ENCODE assay signal across 13 cellular contexts in the genomic region with DNA sequence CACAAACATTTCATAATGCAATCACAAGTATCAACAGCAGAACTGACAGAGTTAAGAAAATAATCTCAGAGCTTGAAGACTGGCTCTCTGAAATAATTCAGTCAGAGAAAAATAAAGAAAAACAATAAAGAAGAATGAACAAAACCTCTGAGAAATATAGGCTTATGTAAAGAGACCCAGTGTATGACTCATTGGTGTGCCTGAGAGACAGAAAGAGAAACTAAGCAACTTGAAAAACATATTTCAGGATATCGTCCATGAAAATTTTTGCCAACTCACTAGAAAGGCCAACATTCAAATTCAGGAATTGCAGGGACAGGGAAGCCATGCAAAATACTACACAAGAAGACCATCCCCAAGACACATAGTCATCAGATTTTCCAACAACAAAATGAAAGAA. TPM values are rescaled to one million over a fixed set of nuclear protein-coding genes. Genes with fewer than 3 reads are reported as not detected.
DNase-seq lines count a peak whose midpoint lies in the region; ATAC-seq and TF ChIP-seq lines count a peak whose summit lies in the region.
"Had no signal": no experiment of that assay in that cellular context is flagged by ENCODE, and none has a peak within 500 bp of the region (broad histone marks: within the 10 kb centered on the region; RNA-seq: fewer than 3 reads in every experiment).

No MANE protein-coding gene starts in this region.

- ATAC-seq in right cardiac atrium = no peak

- no peaks in the 10 kb centered on the region for H3K9me3 Mint-ChIP-seq in Calu3 (ENCODE audit: low read depth, unreplicated experiment)
- no peaks in the 10 kb centered on the region for H3K9me3 Mint-ChIP-seq in activated T-helper 1 cell treated with anti-CD3 and anti-CD28 coated beads, Interleukin-12 subunit alpha, Interleukin-12 subunit beta, Interleukin-2, Interleukin-4 antibody, amounts not matched to agents 30 ng/mL and 10 ng/mL and 1 ng/mL, durations not matched to agents 14 hours and 24 hours and 36 hours

- peak overlapping the region; percentile 32 for H2AFZ ChIP-seq in hepatocyte

- H3K79me2 ChIP-seq in hepatocyte = no peaks in the 10 kb centered on the region

- DNase-seq in Calu3 = no peak
- peak; percentile 62 for DNase-seq in HT1080 (ENCODE audit: low read depth)
- no peak for DNase-seq in activated T-helper 1 cell treated with anti-CD3 and anti-CD28 coated beads, Interleukin-12 subunit alpha, Interleukin-12 subunit beta, Interleukin-2, Interleukin-4 antibody, amounts not matched to agents 30 ng/mL and 10 ng/mL and 1 ng/mL, durations not matched to agents 14 hours and 24 hours and 36 hours (ENCODE audit: low spot score)
- DNase-seq in hepatocyte (ENCODE audit: low spot score) = no peak
- DNase-seq in right cardiac atrium = no peak
- no peak for DNase-seq in cerebellar cortex (ENCODE audit: low spot score)
- no peak for DNase-seq in stomach
- no peak for DNase-seq in tibial artery
- DNase-seq: kidney, NCI-H1417 had no signal

- no peak for TF ChIP-seq EP300 in stomach (IDR thresholded peaks at IDR 0.05)

- no TSS peak for BruUV-seq in Calu3 (replicated peaks; lab: Mats Ljungman, UMichigan)

- H3K36me3 ChIP-seq in hepatocyte (replicated peaks; ENCODE audit: insufficient read depth, low read depth) (no peaks in the 10 kb centered on the region), stomach (no peaks in the 10 kb centered on the region), tibial artery (no peaks in the 10 kb centered on the region)

- H3K36me3 Mint-ChIP-seq in Calu3 (ENCODE audit: insufficient read depth, unreplicated experiment) = no peaks in the 10 kb centered on the region
- H3K36me3 Mint-ChIP-seq in activated T-helper 1 cell treated with anti-CD3 and anti-CD28 coated beads, Interleukin-12 subunit alpha, Interleukin-12 subunit beta, Interleukin-2, Interleukin-4 antibody, amounts not matched to agents 30 ng/mL and 10 ng/mL and 1 ng/mL, durations not matched to agents 14 hours and 24 hours and 36 hours (ENCODE audit: low read depth) = peaks cover 2% of the 10 kb centered on the region

- TF ChIP-seq CTCF in Calu3 (IDR thresholded peaks at IDR 0.05; ENCODE audit: unreplicated experiment) = no peak
- no peak for TF ChIP-seq CTCF in hepatocyte (IDR thresholded peaks at IDR 0.05; ENCODE audit: poor library complexity)
- no peak for TF ChIP-seq CTCF in stomach (IDR thresholded peaks at IDR 0.05)
- no peak for TF ChIP-seq CTCF in tibial artery (IDR thresholded peaks at IDR 0.05)

- no peaks in the 10 kb centered on the region for H4K20me1 ChIP-seq in hepatocyte (ENCODE audit: insufficient read depth, poor library complexity, severe bottlenecking)

- peaks cover 15% of the 10 kb centered on the region for H3K27me3 Mint-ChIP-seq in Calu3 (ENCODE audit: unreplicated experiment)
- peaks cover 7% of the 10 kb centered on the region for H3K27me3 Mint-ChIP-seq in activated T-helper 1 cell treated with anti-CD3 and anti-CD28 coated beads, Interleukin-12 subunit alpha, Interleukin-12 subunit beta, Interleukin-2, Interleukin-4 antibody, amounts not matched to agents 30 ng/mL and 10 ng/mL and 1 ng/mL, durations not matched to agents 14 hours and 24 hours and 36 hours (ENCODE audit: insufficient read depth)

- intact Hi-C loops in Calu3 (cut with micrococcal nuclease; ENCODE audit: unreplicated experiment) = no loop called here
- intact Hi-C loops in activated T-helper 1 cell treated with anti-CD3 and anti-CD28 coated beads, Interleukin-12 subunit alpha, Interleukin-12 subunit beta, Interleukin-2, Interleukin-4 antibody, amounts not matched to agents 30 ng/mL and 10 ng/mL and 1 ng/mL, durations not matched to agents 14 hours and 24 hours and 36 hours (cut with micrococcal nuclease) = no loop called here
- intact Hi-C loops in right cardiac atrium (cut with DNase I) = no loop called here
- intact Hi-C loops in stomach (cut with DNase I; ENCODE audit: low total_unique reads) = no loop called here
- intact Hi-C loops in tibial artery (cut with DNase I; ENCODE audit: low total_unique reads) = no loop called here

- H3K4me2 ChIP-seq in hepatocyte = no peak overlapping the region

- no peak for TF ChIP-seq POLR2A in stomach (IDR thresholded peaks at IDR 0.05)

- WGBS in hepatocyte (ENCODE audit: low lambda C conversion rate, missing lambda C conversion rate) = 87% methylated on average over 1 of the region's 1 CpG
- WGBS in right cardiac atrium = 59% methylated on average over 1 of the region's 1 CpG
- 47 to 71% (median 59%) methylated on average over 1 of the region's 1 CpG for WGBS in stomach, 5 donors

- H3K27ac ChIP-seq in hepatocyte (peak overlapping the region; percentile 7), right cardiac atrium (ENCODE audit: low read length) (no peak overlapping the region), stomach (no peak overlapping the region), tibial artery (no peak overlapping the region)
- H3K27ac ChIP-seq: epithelial cell of prostate had no signal

- H3K4me3 ChIP-seq in hepatocyte = no peak overlapping the region
- H3K4me3 ChIP-seq in right cardiac atrium (ENCODE audit: low read length) = no peak overlapping the region
- H3K4me3 ChIP-seq in stomach = no peak overlapping the region
- H3K4me3 ChIP-seq in tibial artery = no peak overlapping the region
- H3K4me3 ChIP-seq: skin epidermis had no signal

- H3K4me1 Mint-ChIP-seq in Calu3 (ENCODE audit: low read depth, unreplicated experiment) = peaks cover 26% of the 10 kb centered on the region
- peaks cover 16% of the 10 kb centered on the region for H3K4me1 Mint-ChIP-seq in activated T-helper 1 cell treated with anti-CD3 and anti-CD28 coated beads, Interleukin-12 subunit alpha, Interleukin-12 subunit beta, Interleukin-2, Interleukin-4 antibody, amounts not matched to agents 30 ng/mL and 10 ng/mL and 1 ng/mL, durations not matched to agents 14 hours and 24 hours and 36 hours (ENCODE audit: low read depth)
- H3K4me1 Mint-ChIP-seq: nephron had no signal

- no peaks in the 10 kb centered on the region for H3K9me2 ChIP-seq in hepatocyte (replicated peaks; ENCODE audit: insufficient read depth)

- H3K27me3 ChIP-seq in hepatocyte (no peaks in the 10 kb centered on the region), right cardiac atrium (ENCODE audit: control insufficient read depth, insufficient read depth) (no peaks in the 10 kb centered on the region), stomach (peaks cover 0 to 3% (median 0%) of the 10 kb centered on the region in 3 donors), tibial artery (no peaks in the 10 kb centered on the region)

- H3K27ac Mint-ChIP-seq in Calu3 (ENCODE audit: unreplicated experiment) = peak overlapping the region; percentile 53
- H3K27ac Mint-ChIP-seq in activated T-helper 1 cell treated with anti-CD3 and anti-CD28 coated beads, Interleukin-12 subunit alpha, Interleukin-12 subunit beta, Interleukin-2, Interleukin-4 antibody, amounts not matched to agents 30 ng/mL and 10 ng/mL and 1 ng/mL, durations not matched to agents 14 hours and 24 hours and 36 hours = peak overlapping the region; percentile 82
- H3K27ac Mint-ChIP-seq: nephron had no signal

- H3K4me3 Mint-ChIP-seq in Calu3 (ENCODE audit: low read depth, unreplicated experiment) = peak overlapping the region; percentile 48
- H3K4me3 Mint-ChIP-seq in activated T-helper 1 cell treated with anti-CD3 and anti-CD28 coated beads, Interleukin-12 subunit alpha, Interleukin-12 subunit beta, Interleukin-2, Interleukin-4 antibody, amounts not matched to agents 30 ng/mL and 10 ng/mL and 1 ng/mL, durations not matched to agents 14 hours and 24 hours and 36 hours = peak overlapping the region; percentile 81
- H3K4me3 Mint-ChIP-seq: nephron had no signal

- H3K9me3 ChIP-seq in hepatocyte (ENCODE audit: low read depth) (no peaks in the 10 kb centered on the region), right cardiac atrium (ENCODE audit: control insufficient read depth, low read length) (no peaks in the 10 kb centered on the region), stomach (no peaks in the 10 kb centered on the region), tibial artery (no peaks in the 10 kb centered on the region)

- H3K4me1 ChIP-seq in hepatocyte (ENCODE audit: insufficient read depth) (no peaks in the 10 kb centered on the region), right cardiac atrium (ENCODE audit: control insufficient read depth, insufficient read depth, low read length) (no peaks in the 10 kb centered on the region), stomach (no peaks in the 10 kb centered on the region), tibial artery (no peaks in the 10 kb centered on the region)

- CTCF ChIA-PET in Calu3 (lab: Charles Lee) = interaction anchor here (0.5 to 0.6 kb wide), 3 partner anchors 164 to 398 kb away, joined by 3 read pairs; no protein-coding TSS in a partner anchor

RNA-seq across cellular contexts. Expression of a gene that starts 56.2 kb away (rescaled TPM):
- total RNA-seq in Calu3 (2022) (0.47 TPM in 1 of 2 replicates, not detected in the other), hepatocyte (4.9 and 5.6 TPM in 2 replicates), right cardiac atrium (not detected), stomach (1 to 10 TPM in 1 of 5 donors, not detected in 4; 4.2 TPM)
- total RNA-seq in HT1080 (2014; rRNA removed; shearing (Covaris generic)) = not detected in 2 replicates
- polyA plus RNA-seq in HT1080 (2015; cell fraction: cytosol; rRNA removed) = not detected in 2 replicates
- not detected in 2 replicates for polyA plus RNA-seq in HT1080 (2015; cell fraction: nucleus; rRNA removed)
- total RNA-seq in activated T-helper 1 cell treated with anti-CD3 and anti-CD28 coated beads, Interleukin-12 subunit alpha, Interleukin-12 subunit beta, Interleukin-2, Interleukin-4 antibody, amounts not matched to agents 30 ng/mL and 10 ng/mL and 1 ng/mL, durations not matched to agents 14 hours and 24 hours and 36 hours = not detected in 2 replicates
- polyA plus RNA-seq in hepatocyte (1.5 and 2.5 TPM in 2 replicates), right cardiac atrium (not detected), stomach (1 to 10 TPM in 1 of 3 donors, under 1 TPM in 1, not detected in 1; 0.63 to 2.0 TPM)
- total RNA-seq: kidney had no signal
